Comparison of ENCODE assay signal across 10 cellular contexts in the genomic region with DNA sequence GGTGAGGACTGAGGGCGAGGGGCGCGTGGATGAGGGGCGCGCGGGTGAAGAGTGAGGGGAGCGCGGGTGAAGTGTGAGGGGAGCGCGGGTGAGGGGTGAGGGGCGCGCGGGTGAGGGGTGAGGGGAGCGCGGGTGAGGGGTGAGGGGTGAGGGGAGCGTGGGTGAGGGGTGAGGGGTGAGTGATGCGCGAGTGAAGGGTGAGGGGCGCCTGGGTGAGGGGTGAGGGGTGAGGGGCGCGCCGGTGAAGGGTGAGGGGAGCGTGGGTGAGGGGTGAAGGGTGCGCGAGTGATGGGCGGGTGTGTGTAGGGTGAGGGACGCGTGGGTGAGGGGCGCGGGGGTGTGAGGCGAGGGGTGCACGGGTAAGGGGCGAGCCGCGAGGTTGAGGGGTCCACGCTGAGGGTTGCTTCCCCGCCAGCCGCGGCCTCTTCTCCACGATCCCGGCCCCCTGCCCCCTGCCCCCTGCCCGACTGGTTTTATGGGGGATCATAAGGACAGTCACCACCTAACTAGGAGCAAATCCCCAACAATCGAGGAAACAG. TPM values are rescaled to one million over a fixed set of nuclear protein-coding genes. Genes with fewer than 3 reads are reported as not detected.
DNase-seq lines count a peak whose midpoint lies in the region; ATAC-seq, FAIRE-seq and TF ChIP-seq lines count a peak whose summit lies in the region.
"Had no signal": no experiment of that assay in that cellular context is flagged by ENCODE, and none has a peak within 500 bp of the region (broad histone marks: within the 10 kb centered on the region; RNA-seq: fewer than 3 reads in every experiment).

No MANE protein-coding gene starts in this region.

- H3K27ac ChIP-seq in A549 (peak overlapping the region; percentile 77 to 95; a peak in 5 of 6 replicates), HUES64 (ENCODE audit: low read depth, low read length) (no peak overlapping the region)
- H3K27ac ChIP-seq in effector memory CD4-positive, alpha-beta T cell (ENCODE audit: insufficient read depth, low read length, poor library complexity, severe bottlenecking) = no peak overlapping the region

- H3K27me3 ChIP-seq in HUES64 (ENCODE audit: insufficient read depth, low read length) = peaks cover 63% of the 10 kb centered on the region
- no peaks in the 10 kb centered on the region for H3K27me3 ChIP-seq in effector memory CD4-positive, alpha-beta T cell (replicated peaks; ENCODE audit: control insufficient read depth, insufficient read depth, low read length, poor library complexity, severe bottlenecking)

- TF ChIP-seq EP300 in A549 (IDR thresholded peaks at IDR 0.05) = no peak

- H3K4me2 ChIP-seq in A549 = peak overlapping the region; percentile 85

- H3K9ac ChIP-seq in HUES64 (ENCODE audit: low read depth, low read length) = no peak overlapping the region

- TF ChIP-seq POLR2A in A549 (IDR thresholded peaks at IDR 0.05; ENCODE audit: low read length) = no peak

- no peaks in the 10 kb centered on the region for H3K9me3 Mint-ChIP-seq in nephron

- no peaks in the 10 kb centered on the region for H3K9me3 ChIP-seq in A549
- no peaks in the 10 kb centered on the region for H3K9me3 ChIP-seq in HUES64 (ENCODE audit: insufficient read depth, low read depth, low read length)
- no peaks in the 10 kb centered on the region for H3K9me3 ChIP-seq in effector memory CD4-positive, alpha-beta T cell (ENCODE audit: control insufficient read depth, low read length)

- no peak overlapping the region for H3K27ac Mint-ChIP-seq in nephron

- TF ChIP-seq CTCF in A549 (IDR thresholded peaks at IDR 0.05) (no peak), nephron (IDR thresholded peaks at IDR 0.05; ENCODE audit: unreplicated experiment in 3 of 3) (no peak)

- H3K4me1 ChIP-seq in A549 (no peaks in the 10 kb centered on the region; the same call in 2 of the 3 replicates), HUES64 (ENCODE audit: insufficient read depth, low read length) (no peaks in the 10 kb centered on the region; the same call in 1 of the 2 replicates)
- peaks cover 20% of the 10 kb centered on the region for H3K4me1 ChIP-seq in effector memory CD4-positive, alpha-beta T cell (ENCODE audit: control insufficient read depth, insufficient read depth, low read length, poor library complexity, severe bottlenecking)

- peak overlapping the region; percentile 87 for H3K4me3 ChIP-seq in A549
- H3K4me3 ChIP-seq in HUES64 (ENCODE audit: low read length) = peak overlapping the region; percentile 62
- H3K4me3 ChIP-seq in effector memory CD4-positive, alpha-beta T cell (ENCODE audit: insufficient read depth, low read depth, low read length, poor library complexity, severe bottlenecking) = peak overlapping the region; percentile 78

- DNase-seq in A549 (ENCODE audit: low read depth in 1 of 2, low spot score in 1 of 2) (no peak), NCI-H510A treated with DMSO at 0.1 percent for 48 hours (lab: John Stamatoyannopoulos, UW) (no peak)
- no peak for DNase-seq in effector memory CD4-positive, alpha-beta T cell
- DNase-seq: DMS79 treated with DMSO at 0.1 percent for 48 hours, SHP77 had no signal

- peaks cover 11% of the 10 kb centered on the region for H3K27me3 Mint-ChIP-seq in nephron (ENCODE audit: low read depth)

- no peak for FAIRE-seq in A549 (lab: Jason Lieb, UNC)

- no peak for TF ChIP-seq RAD21 in A549 (conservative IDR thresholded peaks at IDR 0.05 in 1 of 2, IDR thresholded peaks at IDR 0.05 in 1 of 2)

- no peaks in the 10 kb centered on the region for H3K36me3 ChIP-seq in HUES64 (ENCODE audit: insufficient read depth, low read length)
- H3K36me3 ChIP-seq in effector memory CD4-positive, alpha-beta T cell (ENCODE audit: control insufficient read depth, insufficient read depth, low read length) = no peaks in the 10 kb centered on the region

- POLR2A ChIA-PET in A549 (lab: Yijun Ruan, JAX) = no interaction called here

- peak in 1 of 2 experiments; percentile 4; a peak in 1 of 6 replicates for ATAC-seq in A549
- no peak for ATAC-seq in HG03460 (IDR thresholded peaks at IDR 0.05; ENCODE audit: unreplicated experiment)
- ATAC-seq in GM21737 (IDR thresholded peaks at IDR 0.05; ENCODE audit: unreplicated experiment) = no peak
- ATAC-seq in GM21723 (IDR thresholded peaks at IDR 0.05; ENCODE audit: unreplicated experiment) = no peak

- WGBS in A549 (ENCODE audit: missing lambda C conversion rate) = 83% methylated on average over 21 of the region's 43 CpGs
- WGBS in HUES64 = 7% methylated on average over 41 of the region's 43 CpGs

- peak overlapping the region; percentile 77 to 86 (median 81) for H3K4me3 Mint-ChIP-seq in nephron

- peaks cover 34% of the 10 kb centered on the region for H3K4me1 Mint-ChIP-seq in nephron

- H3K36me3 Mint-ChIP-seq in nephron (ENCODE audit: low read depth) = peaks cover 8% of the 10 kb centered on the region

- CTCF ChIA-PET in A549 (lab: Yijun Ruan, JAX) = interaction anchor here (0.6 kb wide), 1 partner anchor 35 kb away, joined by 3 read pairs; no protein-coding TSS in a partner anchor

TF ChIP-seq in A549, 52 proteins besides CTCF, POLR2A, EP300 and RAD21:
- TF ChIP-seq FOSL2 (IDR thresholded peaks at IDR 0.05) = no peak
- no peak for TF ChIP-seq FOSL2 (CRISPR knock-in tag; IDR thresholded peaks at IDR 0.05)
- TF ChIP-seq ESRRA (IDR thresholded peaks at IDR 0.05; ENCODE audit: borderline replicate concordance, low read length) = no peak
- no peak for TF ChIP-seq NFE2L2 (conservative IDR thresholded peaks at IDR 0.05; ENCODE audit: low read length)
- no peak for TF ChIP-seq CBX2 (IDR thresholded peaks at IDR 0.05; ENCODE audit: borderline replicate concordance, low read depth)
- TF ChIP-seq ZSCAN20 (CRISPR knock-in tag; IDR thresholded peaks at IDR 0.05) = no peak
- TF ChIP-seq CHD2 (IDR thresholded peaks at IDR 0.05; ENCODE audit: low read length, partially characterized antibody) = no peak
- TF ChIP-seq HEYL (CRISPR knock-in tag; IDR thresholded peaks at IDR 0.05) = no peak
- no peak for TF ChIP-seq RCOR1 (IDR thresholded peaks at IDR 0.05; ENCODE audit: low read depth, low read length)

RNA-seq across cellular contexts. Expression of a gene that starts 1.1 kb away (rescaled TPM):
- polyA plus RNA-seq in A549 (2011; rRNA removed) (4.5 and 4.8 TPM in 2 replicates), A549 (2017; fragmentation: RNase III; extraction: RNeasy Plus Mini Kit Qiagen cat#74134 plus additional on column Dnase treatment) (9.5 to 11.5 TPM (median 10.1 TPM) in 3 replicates)
- polyA plus RNA-seq in A549 (2012; cell fraction: cytosol; rRNA removed) = 11.5 and 16.0 TPM in 2 replicates
- 24.9 and 26.0 TPM in 2 replicates for polyA plus RNA-seq in A549 (2012; cell fraction: nucleus; rRNA removed)
- polyA minus RNA-seq in A549 (2011; rRNA and poly(A)+ RNA removed) = 5.3 and 9.2 TPM in 2 replicates
- 9.7 TPM for polyA plus RNA-seq in HUES64 (2013, experiment 1 of 2)
- 10.4 TPM for polyA plus RNA-seq in HUES64 (2013, experiment 2 of 2)

RNA-seq across cellular contexts. Expression of a gene that starts 11.9 kb away (rescaled TPM):
- 16.1 and 19.1 TPM in 2 replicates for polyA plus RNA-seq in A549 (2011; rRNA removed)
- 10.4 and 10.7 TPM in 2 replicates for polyA plus RNA-seq in A549 (2012; cell fraction: cytosol; rRNA removed)
- polyA plus RNA-seq in A549 (2012; cell fraction: nucleus; rRNA removed) = 7.6 and 14.7 TPM in 2 replicates
- 17.7 to 21.3 TPM (median 21.2 TPM) in 3 replicates for polyA plus RNA-seq in A549 (2017; fragmentation: RNase III; extraction: RNeasy Plus Mini Kit Qiagen cat#74134 plus additional on column Dnase treatment)
- polyA minus RNA-seq in A549 (2011; rRNA and poly(A)+ RNA removed) = 2.3 and 3.7 TPM in 2 replicates
- polyA plus RNA-seq in HUES64 (2013, experiment 1 of 2) = 0.95 TPM
- polyA plus RNA-seq in HUES64 (2013, experiment 2 of 2) = 0.63 TPM

RNA-seq across cellular contexts. Expression of a gene that starts 35.8 kb away (rescaled TPM):
- polyA plus RNA-seq in A549 (2011; rRNA removed) (97.6 and 139 TPM in 2 replicates), A549 (2017; fragmentation: RNase III; extraction: RNeasy Plus Mini Kit Qiagen cat#74134 plus additional on column Dnase treatment) (94.4 to 113 TPM (median 99.6 TPM) in 3 replicates)
- 126 and 150 TPM in 2 replicates for polyA plus RNA-seq in A549 (2012; cell fraction: cytosol; rRNA removed)
- 49.5 and 63.6 TPM in 2 replicates for polyA plus RNA-seq in A549 (2012; cell fraction: nucleus; rRNA removed)
- polyA minus RNA-seq in A549 (2011; rRNA and poly(A)+ RNA removed) = 44.4 and 47.7 TPM in 2 replicates
- polyA plus RNA-seq in HUES64 (2013, experiment 1 of 2) = 175 TPM
- polyA plus RNA-seq in HUES64 (2013, experiment 2 of 2) = 158 TPM

Comparison
In these comparisons a context has a peak if more than half of its experiments do, and no peak if none do; other contexts are left out.
1. H3K27ac ChIP-seq: peak in A549 (2 of 2); none in HUES64 (single experiment) and effector memory CD4-positive, alpha-beta T cell (single experiment).
2. Peak in every context shown above with its lines, with median percentiles within 50 percentile points of each other: H3K4me3 ChIP-seq.